In the genomic region with DNA sequence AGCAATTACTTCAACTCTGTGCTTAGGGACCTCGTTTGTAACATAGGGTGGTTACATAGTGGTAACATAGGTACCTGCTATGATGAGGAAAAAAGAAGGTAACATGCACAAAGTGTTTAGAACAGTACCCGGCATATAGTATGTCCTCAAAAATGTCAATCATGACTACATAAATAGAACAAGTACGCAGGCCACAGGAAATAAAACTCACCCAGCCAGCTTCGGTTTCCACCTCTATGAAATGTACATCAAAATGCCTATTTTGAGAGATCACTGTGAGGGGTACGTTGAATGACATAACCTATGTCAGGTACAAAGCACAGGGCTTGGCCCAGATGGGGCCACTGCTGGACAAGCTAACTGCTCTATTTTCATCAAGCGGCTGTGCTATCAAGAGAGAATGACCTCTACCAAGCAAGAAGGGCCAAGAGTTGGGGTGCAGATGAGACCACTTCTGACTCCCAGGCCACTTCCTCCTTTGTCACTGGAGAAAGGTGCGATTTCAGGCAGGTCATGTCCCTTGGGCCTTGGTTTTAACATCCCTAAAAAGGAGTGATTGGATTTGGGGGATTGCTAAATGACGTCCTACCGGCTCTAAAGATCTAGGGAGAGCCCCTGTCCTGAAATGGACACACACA, we compare ENCODE assay signal across 1 cellular context.
TF ChIP-seq lines count a peak whose summit lies in the region.

No MANE protein-coding gene starts in this region.

TF ChIP-seq in H1, 55 proteins besides CTCF, POLR2A, EP300 and RAD21 (continued from another document):
- TF ChIP-seq ATF2 (IDR thresholded peaks at IDR 0.05; ENCODE audit: low read length) (no peak), ASH2L (IDR thresholded peaks at IDR 0.05; ENCODE audit: low read length) (no peak), POLR2AphosphoS5 (IDR thresholded peaks at IDR 0.05; ENCODE audit: low read depth, low read length) (no peak), CBX8 (IDR thresholded peaks at IDR 0.05; ENCODE audit: borderline replicate concordance, low read depth, low read length) (no peak), YY1 (IDR thresholded peaks at IDR 0.05; ENCODE audit: low read depth, low read length) (no peak), CEBPB (IDR thresholded peaks at IDR 0.05; ENCODE audit: low read depth, low read length) (no peak), ZNF274 (IDR thresholded peaks at IDR 0.05; ENCODE audit: borderline replicate concordance, extremely low read depth, low read length) (no peak), SIX5 (IDR thresholded peaks at IDR 0.05; ENCODE audit: low read depth, low read length) (no peak), NRF1 (IDR thresholded peaks at IDR 0.05; ENCODE audit: low read depth, low read length) (no peak)
